Comparison of ENCODE assay signal across 8 cellular contexts in genomic region chr22:21000987-21001600, GRCh38. TPM values are rescaled to one million over a fixed set of nuclear protein-coding genes. Genes with fewer than 3 reads are reported as not detected.
DNase-seq lines count a peak whose midpoint lies in the region; ATAC-seq and TF ChIP-seq lines count a peak whose summit lies in the region.

No MANE protein-coding gene starts in this region.

- H3K27ac ChIP-seq in DOHH2 (ENCODE audit: low read depth, low read length) (peak overlapping the region; percentile 94), angular gyrus (ENCODE audit: low read depth, low read length) (peak overlapping the region; percentile 95), layer of hippocampus (ENCODE audit: low read depth, low read length) (peak overlapping the region; percentile 97), tibial nerve (peak overlapping the region; percentile 96 to 99 (median 98))

- H3K4me2 ChIP-seq in DOHH2 (ENCODE audit: low read length), result peak overlapping the region; percentile 91

- H3K4me1 ChIP-seq in DOHH2 (ENCODE audit: control insufficient read depth, low read length) (peaks cover 28% of the 10 kb centered on the region), tibial nerve (peaks cover 0 to 42% (median 30%) of the 10 kb centered on the region in 4 donors)

- POLR2A ChIA-PET in GM10248 (lab: Yijun Ruan, JAX), result no interaction called here

- no peak for TF ChIP-seq CTCF in DOHH2 (IDR thresholded peaks at IDR 0.05; ENCODE audit: low read depth, low read length, poor library complexity, severe bottlenecking)
- TF ChIP-seq CTCF in tibial nerve (IDR thresholded peaks at IDR 0.05), result no peak
- TF ChIP-seq CTCF in GM10248 (IDR thresholded peaks at IDR 0.05; ENCODE audit: control extremely low read depth, extremely low read depth, low read depth, missing control alignments), result no peak

- CTCF ChIA-PET in GM10248 (lab: Yijun Ruan, JAX), result interaction anchor here (0.9 kb wide), 1 partner anchor 84 kb away, joined by 3 read pairs; the partner anchor contains the start of gene CRKL

- TF ChIP-seq POLR2A in tibial nerve (IDR thresholded peaks at IDR 0.05), result no peak

- H3K9me3 ChIP-seq in DOHH2 (ENCODE audit: control insufficient read depth, insufficient read depth, low read length) (no peaks in the 10 kb centered on the region), tibial nerve (no peaks in the 10 kb centered on the region)

- 0 to 1% methylated on average over 13 to 18 of the region's 26 CpGs for WGBS in tibial nerve, 2 donors

- peak overlapping the region; percentile 92 for H3K4me3 ChIP-seq in DOHH2 (ENCODE audit: low read length)
- H3K4me3 ChIP-seq in tibial nerve, result peak overlapping the region; percentile 59 to 90 (median 84)

- H4K20me1 ChIP-seq in DOHH2 (ENCODE audit: control insufficient read depth, insufficient read depth, low read depth, low read length), result no peaks in the 10 kb centered on the region

- H3K27me3 ChIP-seq in DOHH2 (ENCODE audit: control insufficient read depth, low read length) (no peaks in the 10 kb centered on the region), layer of hippocampus (ENCODE audit: control insufficient read depth, insufficient read depth, low read length) (no peaks in the 10 kb centered on the region), tibial nerve (no peaks in the 10 kb centered on the region)

- H3K36me3 ChIP-seq in DOHH2 (ENCODE audit: control insufficient read depth, low read length) (peaks cover 54% of the 10 kb centered on the region), tibial nerve (peaks cover 0 to 46% (median 9%) of the 10 kb centered on the region in 3 donors)

- DNase-seq in tibial nerve (ENCODE audit: low spot score in 2 of 2) (peak in 1 of 2 donors; percentile 29), GM10248 (ENCODE audit: extremely low spot score) (no peak)
- no peak for DNase-seq in stimulated activated CD4-positive, alpha-beta T cell treated with anti-CD3 and anti-CD28 coated beads, Interleukin-12 subunit alpha, Interleukin-12 subunit beta, amount 100 ng/mL, for 4 hours
- DNase-seq in stimulated activated CD4-positive, alpha-beta T cell treated with anti-CD3 and anti-CD28 coated beads, Interleukin-15, amount 100 ng/mL, for 24 hours, result no peak

- peaks cover 35% of the 10 kb centered on the region for H3K79me2 ChIP-seq in DOHH2 (ENCODE audit: control insufficient read depth, low read length)

- H3K9me2 ChIP-seq in DOHH2 (replicated peaks; ENCODE audit: control insufficient read depth, low read length), result no peaks in the 10 kb centered on the region

- peaks cover 9% of the 10 kb centered on the region for H3F3A ChIP-seq in DOHH2 (ENCODE audit: control insufficient read depth, insufficient read depth)

- no peak for TF ChIP-seq EP300 in tibial nerve (IDR thresholded peaks at IDR 0.05)

- peak; percentile 13 for ATAC-seq in HG02981 (IDR thresholded peaks at IDR 0.05; ENCODE audit: unreplicated experiment)

RNA-seq across cellular contexts. Expression of gene THAP7, which starts 0.8 kb away (rescaled TPM):
- 10 to 100 TPM; 46.9 to 71.8 (median 49.3) TPM for total RNA-seq in tibial nerve

RNA-seq across cellular contexts. Expression of gene P2RX6, which starts 13.9 kb away (rescaled TPM):
- total RNA-seq in tibial nerve, result 1 to 10 TPM in 1 of 4 donors, under 1 TPM in 3; 0.63 to 3.3 (median 0.78) TPM

RNA-seq across cellular contexts. Expression of gene LZTR1, which starts 19.0 kb away (rescaled TPM):
- 100 to 1,000 TPM in 1 of 4 donors, 10 to 100 TPM in 3; 59.8 to 127 (median 66.5) TPM for total RNA-seq in tibial nerve

RNA-seq across cellular contexts. Expression of gene SLC7A4, which starts 31.3 kb away (rescaled TPM):
- total RNA-seq in tibial nerve, result 1 to 10 TPM in 1 of 4 donors, under 1 TPM in 1, not detected in 2; 0.22 to 1.3 TPM

RNA-seq across cellular contexts. Expression of gene AIFM3, which starts 34.0 kb away (rescaled TPM):
- total RNA-seq in tibial nerve, result 1 to 10 TPM in 3 of 4 donors, under 1 TPM in 1; 0.59 to 3.1 (median 1.8) TPM
